32 cellular contexts compared by ENCODE assay signal in the genomic region with DNA sequence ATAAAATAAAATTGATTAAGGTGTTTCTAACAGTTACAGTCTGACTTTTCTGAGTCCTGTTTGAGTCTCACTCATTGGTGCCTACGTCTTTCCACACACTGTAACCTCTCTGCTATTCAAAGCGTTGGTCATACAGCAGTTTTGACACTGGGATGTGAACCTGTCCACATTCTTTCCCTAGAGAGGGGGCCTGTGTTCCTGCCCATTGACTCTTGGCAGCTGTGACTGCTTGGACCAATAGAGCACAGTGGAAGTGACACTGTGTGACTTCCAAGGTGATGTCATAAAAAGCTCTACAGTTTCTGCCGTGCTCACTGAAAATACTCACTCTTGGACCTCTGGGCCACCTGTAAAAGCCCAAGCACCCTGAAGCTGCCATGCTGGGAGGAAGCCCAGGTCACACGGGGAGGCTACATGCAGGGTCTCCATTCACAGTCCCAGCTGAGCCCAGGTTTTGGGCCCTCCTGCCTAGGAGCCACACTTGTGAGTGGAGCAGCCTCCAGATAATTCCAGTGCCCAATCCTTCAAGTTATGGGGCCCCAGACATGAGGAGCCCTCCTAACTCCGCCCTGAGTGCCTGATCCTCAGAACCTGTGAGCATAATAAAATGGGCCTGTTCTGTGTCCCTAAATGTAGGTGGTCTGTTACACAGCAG. TPM values are rescaled to one million over a fixed set of nuclear protein-coding genes. Genes with fewer than 3 reads are reported as not detected.
A peak's percentile ranks its signal among the peaks of the same experiment; 100 is the strongest.
DNase-seq lines count a peak whose midpoint lies in the region; ATAC-seq and TF ChIP-seq lines count a peak whose summit lies in the region.
"Had no signal": no experiment of that assay in that cellular context is flagged by ENCODE, and none has a peak within 500 bp of the region (broad histone marks: within the 10 kb centered on the region; RNA-seq: fewer than 3 reads in every experiment).

No MANE protein-coding gene starts in this region.

- no peak overlapping the region for H3K27ac Mint-ChIP-seq in activated T-cell treated with anti-CD3 and anti-CD28 coated beads, Interleukin-2, amount 50 U/mL, for 72 hours
- peak overlapping the region in 1 of 8 donors; percentile 24 for H3K27ac Mint-ChIP-seq in CD8-positive, alpha-beta memory T cell
- H3K27ac Mint-ChIP-seq in brain, result no peak overlapping the region
- H3K27ac Mint-ChIP-seq in GM23338, result no peak overlapping the region
- H3K27ac Mint-ChIP-seq: T-cell had no signal

- no peaks in the 10 kb centered on the region; the same call in 1 of the 2 replicates for H3K9me2 ChIP-seq in GM23338 (ENCODE audit: insufficient read depth)

- no peaks in the 10 kb centered on the region for H3K79me2 ChIP-seq in parathyroid adenoma
- H3K79me2 ChIP-seq in GM23338 (replicated peaks; ENCODE audit: insufficient read depth), result no peaks in the 10 kb centered on the region

- no peaks in the 10 kb centered on the region for H4K20me1 ChIP-seq in GM23338 (replicated peaks; ENCODE audit: insufficient read depth)

- TF ChIP-seq POLR2A in prostate gland (IDR thresholded peaks at IDR 0.05), result no peak

- peaks cover 23% of the 10 kb centered on the region for H3K4me1 Mint-ChIP-seq in activated T-cell treated with anti-CD3 and anti-CD28 coated beads, Interleukin-2, amount 50 U/mL, for 4 hours (ENCODE audit: low read depth)
- peaks cover 15% of the 10 kb centered on the region for H3K4me1 Mint-ChIP-seq in activated T-cell treated with anti-CD3 and anti-CD28 coated beads, Interleukin-2, amount 50 U/mL, for 72 hours (ENCODE audit: low read depth)
- peaks cover 11 to 25% (median 24%) of the 10 kb centered on the region in 3 donors for H3K4me1 Mint-ChIP-seq in CD8-positive, alpha-beta memory T cell
- peaks cover 17% of the 10 kb centered on the region for H3K4me1 Mint-ChIP-seq in brain
- H3K4me1 Mint-ChIP-seq in GM23338, result peaks cover 20% of the 10 kb centered on the region

- no peaks in the 10 kb centered on the region for H3K36me3 Mint-ChIP-seq in activated T-cell treated with anti-CD3 and anti-CD28 coated beads, Interleukin-2, amount 50 U/mL, for 4 hours (ENCODE audit: insufficient read depth)
- H3K36me3 Mint-ChIP-seq in activated T-cell treated with anti-CD3 and anti-CD28 coated beads, Interleukin-2, amount 50 U/mL, for 72 hours (ENCODE audit: insufficient read depth in 2 of 2), result peaks cover 0 to 1% of the 10 kb centered on the region in 2 donors
- H3K36me3 Mint-ChIP-seq in CD8-positive, alpha-beta memory T cell, result no peaks in the 10 kb centered on the region
- H3K36me3 Mint-ChIP-seq in brain (no peaks in the 10 kb centered on the region), GM23338 (ENCODE audit: low read depth) (no peaks in the 10 kb centered on the region)
- H3K36me3 Mint-ChIP-seq: T-cell had no signal

- H3K27me3 ChIP-seq in CD8-positive, alpha-beta memory T cell (ENCODE audit: insufficient read depth, low read length, poor library complexity, severe bottlenecking), result peaks cover 4% of the 10 kb centered on the region
- no peaks in the 10 kb centered on the region for H3K27me3 ChIP-seq in parathyroid adenoma (ENCODE audit: control insufficient read depth, insufficient read depth, low read length)
- peaks cover 45% of the 10 kb centered on the region for H3K27me3 ChIP-seq in GM23338 (ENCODE audit: insufficient read depth)
- no peaks in the 10 kb centered on the region for H3K27me3 ChIP-seq in prostate gland (replicated peaks; ENCODE audit: insufficient read depth)
- H3K27me3 ChIP-seq: SJSA1, upper lobe of left lung had no signal

- H3K9me3 ChIP-seq in CD8-positive, alpha-beta memory T cell (ENCODE audit: low read length), result no peaks in the 10 kb centered on the region
- H3K9me3 ChIP-seq in parathyroid adenoma (ENCODE audit: control insufficient read depth, low read length) (no peaks in the 10 kb centered on the region), prostate gland (no peaks in the 10 kb centered on the region)
- H3K9me3 ChIP-seq: SJSA1, upper lobe of left lung had no signal

- CTCF ChIA-PET in CD8-positive, alpha-beta memory T cell (lab: Charles Lee), result no interaction called here

- no peaks in the 10 kb centered on the region for H3K9me3 Mint-ChIP-seq in activated T-cell treated with anti-CD3 and anti-CD28 coated beads, Interleukin-2, amount 50 U/mL, for 4 hours
- H3K9me3 Mint-ChIP-seq in activated T-cell treated with anti-CD3 and anti-CD28 coated beads, Interleukin-2, amount 50 U/mL, for 72 hours, result no peaks in the 10 kb centered on the region
- H3K9me3 Mint-ChIP-seq in CD8-positive, alpha-beta memory T cell, result no peaks in the 10 kb centered on the region
- H3K9me3 Mint-ChIP-seq in brain (peaks cover 0 to 8% (median 0%) of the 10 kb centered on the region in 5 experiments), GM23338 (no peaks in the 10 kb centered on the region; the same call in 2 of the 3 replicates)
- H3K9me3 Mint-ChIP-seq: activated CD4-positive, alpha-beta T cell treated with anti-CD3 and anti-CD28 coated beads, Interleukin-2, amount 10 ng/mL, durations not matched to agents 7 days and 5 days; central memory CD8-positive, alpha-beta T cell; T-cell had no signal

- H3K36me3 ChIP-seq in CD8-positive, alpha-beta memory T cell (ENCODE audit: insufficient read depth, low read length), result no peaks in the 10 kb centered on the region
- H3K36me3 ChIP-seq in parathyroid adenoma (ENCODE audit: control insufficient read depth, insufficient read depth, low read length), result no peaks in the 10 kb centered on the region
- no peaks in the 10 kb centered on the region for H3K36me3 ChIP-seq in GM23338 (ENCODE audit: insufficient read depth)
- no peaks in the 10 kb centered on the region for H3K36me3 ChIP-seq in prostate gland
- H3K36me3 ChIP-seq: SJSA1, upper lobe of left lung had no signal

- no peak overlapping the region for H3K27ac ChIP-seq in CD8-positive, alpha-beta memory T cell (ENCODE audit: low read depth, low read length)
- H3K27ac ChIP-seq in parathyroid adenoma (peak overlapping the region; percentile 6), GM23338 (ENCODE audit: low read depth) (no peak overlapping the region), prostate gland (no peak overlapping the region)

- no peak overlapping the region for H3K4me3 ChIP-seq in CD8-positive, alpha-beta memory T cell (ENCODE audit: low read length)
- H3K4me3 ChIP-seq in parathyroid adenoma (ENCODE audit: low read depth, low read length) (no peak overlapping the region), GM23338 (no peak overlapping the region), prostate gland (no peak overlapping the region)
- H3K4me3 ChIP-seq: K562, lung had no signal

- H3K4me3 Mint-ChIP-seq in activated T-cell treated with anti-CD3 and anti-CD28 coated beads, Interleukin-2, amount 50 U/mL, for 4 hours, result peak overlapping the region; percentile 47
- H3K4me3 Mint-ChIP-seq in activated T-cell treated with anti-CD3 and anti-CD28 coated beads, Interleukin-2, amount 50 U/mL, for 72 hours, result peak overlapping the region in 1 of 2 donors; percentile 28
- peak overlapping the region in 4 of 7 donors; percentile 4 to 58 (median 40) for H3K4me3 Mint-ChIP-seq in CD8-positive, alpha-beta memory T cell
- H3K4me3 Mint-ChIP-seq in brain, result peak overlapping the region in 4 of 5 experiments; percentile 48 to 68 (median 55)
- H3K4me3 Mint-ChIP-seq in GM23338, result no peak overlapping the region

- peak; percentile 2 for DNase-seq in activated T-cell treated with anti-CD3 and anti-CD28 coated beads, Interleukin-2, amount 50 U/mL, for 4 hours
- DNase-seq in activated T-cell treated with anti-CD3 and anti-CD28 coated beads, Interleukin-2, amount 50 U/mL, for 72 hours, result no peak
- no peak for DNase-seq in CD8-positive, alpha-beta memory T cell
- DNase-seq in GM23338 (ENCODE audit: low spot score), result no peak
- no peak for DNase-seq in prostate gland (ENCODE audit: low spot score)
- DNase-seq: activated CD4-positive, alpha-beta T cell treated with anti-CD3 and anti-CD28 coated beads, Interleukin-2, amount 10 ng/mL, durations not matched to agents 7 days and 5 days; activated naive CD4-positive, alpha-beta T cell treated with anti-CD3 and anti-CD28 coated beads, Interleukin-2, amount 50 U/mL, for 16 hours; anterior cingulate cortex; Calu3; MM.1S; NCI-H1436; NCI-H524 treated with DMSO at 0.1 percent for 48 hours; stimulated activated CD8-positive, alpha-beta memory T cell treated with anti-CD3 and anti-CD28 coated beads, Interleukin-4, amount 100 ng/mL, for 48 hours had no signal

- H3K4me2 ChIP-seq in parathyroid adenoma (ENCODE audit: low read length), result no peak overlapping the region
- H3K4me2 ChIP-seq in GM23338, result no peak overlapping the region

- WGBS in prostate gland, result 92% methylated on average over 5 of the region's 5 CpGs

- H2AFZ ChIP-seq in parathyroid adenoma (no peak overlapping the region), GM23338 (no peak overlapping the region)

- TF ChIP-seq CTCF in brain (conservative IDR thresholded peaks at IDR 0.05) (no peak), parathyroid adenoma (IDR thresholded peaks at IDR 0.05) (no peak), GM23338 (conservative IDR thresholded peaks at IDR 0.05; ENCODE audit: low read depth in 2 of 2) (no peak), prostate gland (IDR thresholded peaks at IDR 0.05) (no peak)

- POLR2A ChIA-PET in CD8-positive, alpha-beta memory T cell (lab: Charles Lee), result no interaction called here

- H3F3A ChIP-seq in GM23338 (replicated peaks; ENCODE audit: low read depth), result no peaks in the 10 kb centered on the region

- peaks cover 16% of the 10 kb centered on the region for H3K4me1 ChIP-seq in CD8-positive, alpha-beta memory T cell (ENCODE audit: insufficient read depth, low read length)
- H3K4me1 ChIP-seq in parathyroid adenoma (peaks cover 18% of the 10 kb centered on the region), GM23338 (ENCODE audit: insufficient read depth) (peaks cover 18% of the 10 kb centered on the region), prostate gland (replicated peaks) (no peaks in the 10 kb centered on the region)

- H3K9ac ChIP-seq in parathyroid adenoma, result no peak overlapping the region

- intact Hi-C loops in prostate gland (cut with DNase I), result no loop called here

- H3K27me3 Mint-ChIP-seq in activated T-cell treated with anti-CD3 and anti-CD28 coated beads, Interleukin-2, amount 50 U/mL, for 4 hours (ENCODE audit: low read depth), result peaks cover 14% of the 10 kb centered on the region
- H3K27me3 Mint-ChIP-seq in activated T-cell treated with anti-CD3 and anti-CD28 coated beads, Interleukin-2, amount 50 U/mL, for 72 hours (ENCODE audit: low read depth), result peaks cover 18% of the 10 kb centered on the region
- peaks cover 0 to 4% of the 10 kb centered on the region in 2 donors for H3K27me3 Mint-ChIP-seq in CD8-positive, alpha-beta memory T cell
- peaks cover 40% of the 10 kb centered on the region for H3K27me3 Mint-ChIP-seq in brain
- peaks cover 34% of the 10 kb centered on the region for H3K27me3 Mint-ChIP-seq in GM23338 (ENCODE audit: insufficient read depth, low read depth, poor library complexity)
- H3K27me3 Mint-ChIP-seq: central memory CD8-positive, alpha-beta T cell had no signal

- ATAC-seq in activated T-cell treated with anti-CD3 and anti-CD28 coated beads, Interleukin-2, amount 50 U/mL, for 4 hours, result no peak
- no peak for ATAC-seq in activated T-cell treated with anti-CD3 and anti-CD28 coated beads, Interleukin-2, amount 50 U/mL, for 72 hours (replicated peaks in 1 of 2)
- no peak for ATAC-seq in GM23338
- no peak for ATAC-seq in HG02678 (IDR thresholded peaks at IDR 0.05; ENCODE audit: unreplicated experiment)
- ATAC-seq: K562, T-cell had no signal

RNA-seq across cellular contexts. Expression of a gene that starts 0.7 kb away (rescaled TPM):
- total RNA-seq in activated T-cell treated with anti-CD3 and anti-CD28 coated beads, Interleukin-2, amount 50 U/mL, for 4 hours, result not detected
- not detected for total RNA-seq in activated T-cell treated with anti-CD3 and anti-CD28 coated beads, Interleukin-2, amount 50 U/mL, for 72 hours
- not detected for total RNA-seq in CD8-positive, alpha-beta memory T cell
- polyA plus RNA-seq in CD8-positive, alpha-beta memory T cell, result not detected
- polyA plus RNA-seq in brain (ENCODE audit: insufficient read depth, low read depth, low replicate concordance), result not detected
- not detected in 2 replicates for total RNA-seq in GM23338 (2014; rRNA removed; shearing (Covaris generic))
- polyA plus RNA-seq in GM23338 (2016; fragmentation: Nextera tagmentation; extraction: Ambion mirVana), result not detected in 2 replicates
- 1 to 10 TPM in 1 of 2 donors, not detected in 1; 3.4 TPM for total RNA-seq in prostate gland
- total RNA-seq: Calu3, dermis microvascular lymphatic vessel endothelial cell, fibroblast of lung, GM12878, H4, HT-29, K562, kidney epithelial cell, lung, mucosa of gallbladder, pulmonary artery endothelial cell, SJSA1, subcutaneous adipose tissue, upper lobe of left lung had no signal
- polyA plus RNA-seq: BJ, fibroblast of lung, GM12878, K562, lung had no signal
